Comparison of ENCODE assay signal across 31 cellular contexts in the genomic region with DNA sequence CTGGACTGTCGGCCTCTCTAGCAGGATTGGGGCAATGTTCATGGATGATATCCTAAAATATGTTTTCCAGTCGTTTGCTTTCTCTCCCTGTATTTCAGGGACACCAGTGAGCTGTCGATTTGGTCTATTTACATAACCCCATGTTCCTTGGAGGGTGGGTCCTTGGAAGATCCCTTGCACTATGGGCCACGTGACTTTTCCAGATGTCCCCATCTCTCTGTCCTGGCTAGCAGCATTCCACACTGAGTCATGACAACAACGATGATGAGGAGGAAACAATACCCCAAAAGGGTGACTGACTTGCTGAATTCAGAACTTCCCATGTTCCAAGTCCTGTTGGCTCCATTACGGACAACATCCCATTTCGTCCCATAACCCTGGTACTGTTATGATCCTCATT.
"Had no signal": no experiment of that assay in that cellular context is flagged by ENCODE, and none has a peak within 500 bp of the region (broad histone marks: within the 10 kb centered on the region; RNA-seq: fewer than 3 reads in every experiment).

No MANE protein-coding gene starts in this region.

- DNase-seq: activated CD4-positive, alpha-beta T cell treated with anti-CD3 and anti-CD28 coated beads for 4 hours; activated CD4-positive, alpha-beta T cell treated with anti-CD3 and anti-CD28 coated beads, Interleukin-2, amount 50 U/mL, for 48 hours; activated CD8-positive, alpha-beta memory T cell treated with anti-CD3 and anti-CD28 coated beads, Interleukin-2, amount 50 U/mL, for 4 hours; activated effector memory CD4-positive, alpha-beta T cell treated with anti-CD3 and anti-CD28 coated beads, Interleukin-2, amount 50 U/mL, for 16 hours; activated naive CD4-positive, alpha-beta T cell treated with anti-CD3 and anti-CD28 coated beads for 36 hours; activated naive CD8-positive, alpha-beta T cell treated with anti-CD3 and anti-CD28 coated beads for 36 hours; activated T-cell treated with anti-CD3 and anti-CD28 coated beads, Interleukin-2, amount 50 U/mL, for 1 hour; adrenal gland; brain microvascular endothelial cell; caudate nucleus; cortex of kidney; effector memory CD8-positive, alpha-beta T cell; erythroblast; left ventricle myocardium inferior; mesendoderm; ovary; stimulated activated CD4-positive, alpha-beta T cell treated with anti-CD3 and anti-CD28 coated beads, Interleukin-1b, Interleukin-23, amount 100 ng/mL, for 48 hours; stimulated activated naive CD4-positive, alpha-beta T cell treated with Interleukin-2 at 50 U/mL for 16 hours had no signal

- H3K4me1 ChIP-seq: adrenal gland had no signal

- H3K36me3 Mint-ChIP-seq: activated naive CD8-positive, alpha-beta T cell treated with anti-CD3 and anti-CD28 coated beads for 36 hours had no signal

- H3K9me3 ChIP-seq: adrenal gland, left ventricle myocardium inferior, neutrophil, ovary, sigmoid colon, tibial nerve had no signal

- H3K4me3 Mint-ChIP-seq: activated naive CD4-positive, alpha-beta T cell treated with anti-CD3 and anti-CD28 coated beads for 36 hours; activated naive CD8-positive, alpha-beta T cell treated with anti-CD3 and anti-CD28 coated beads for 36 hours; activated T-helper 1 cell treated with anti-CD3 and anti-CD28 coated beads, Interleukin-12 subunit alpha, Interleukin-12 subunit beta, Interleukin-2, Interleukin-4 antibody, amounts not matched to agents 30 ng/mL and 10 ng/mL and 1 ng/mL, durations not matched to agents 14 hours and 24 hours and 36 hours; effector memory CD8-positive, alpha-beta T cell; nephron had no signal

- H2AFZ ChIP-seq: hepatocyte had no signal

- H3K4me3 ChIP-seq: adrenal gland, hepatocyte, left ventricle myocardium inferior, lung, ovary, sigmoid colon, smooth muscle cell, tibial nerve had no signal

- H3K27ac Mint-ChIP-seq: activated naive CD4-positive, alpha-beta T cell treated with anti-CD3 and anti-CD28 coated beads for 36 hours; activated naive CD8-positive, alpha-beta T cell treated with anti-CD3 and anti-CD28 coated beads for 36 hours; activated T-helper 1 cell treated with anti-CD3 and anti-CD28 coated beads, Interleukin-12 subunit alpha, Interleukin-12 subunit beta, Interleukin-2, Interleukin-4 antibody, amounts not matched to agents 30 ng/mL and 10 ng/mL and 1 ng/mL, durations not matched to agents 14 hours and 24 hours and 36 hours; effector memory CD8-positive, alpha-beta T cell; nephron; progenitor cell of endocrine pancreas had no signal

- H3K4me2 ChIP-seq: hepatocyte, smooth muscle cell had no signal

- H3K27me3 ChIP-seq: brain microvascular endothelial cell, ovary, tibial nerve had no signal

- H3K9me3 Mint-ChIP-seq: activated naive CD4-positive, alpha-beta T cell treated with anti-CD3 and anti-CD28 coated beads for 36 hours; activated naive CD8-positive, alpha-beta T cell treated with anti-CD3 and anti-CD28 coated beads for 36 hours; activated T-helper 1 cell treated with anti-CD3 and anti-CD28 coated beads, Interleukin-12 subunit alpha, Interleukin-12 subunit beta, Interleukin-2, Interleukin-4 antibody, amounts not matched to agents 30 ng/mL and 10 ng/mL and 1 ng/mL, durations not matched to agents 14 hours and 24 hours and 36 hours; effector memory CD8-positive, alpha-beta T cell; nephron had no signal

- H3K36me3 ChIP-seq: adrenal gland, brain microvascular endothelial cell, left ventricle myocardium inferior, neutrophil, ovary, sigmoid colon, tibial nerve had no signal

- ATAC-seq: effector memory CD8-positive, alpha-beta T cell had no signal

- H3K27ac ChIP-seq: adrenal gland, brain microvascular endothelial cell, hepatocyte, left ventricle myocardium inferior, neutrophil, ovary, sigmoid colon, tibial nerve, VCaP had no signal

- H3K79me2 ChIP-seq: hepatocyte had no signal

- FAIRE-seq: astrocyte, frontal cortex, TTC549 had no signal
